ENCODE assay signal across 7 cellular contexts in the genomic region with DNA sequence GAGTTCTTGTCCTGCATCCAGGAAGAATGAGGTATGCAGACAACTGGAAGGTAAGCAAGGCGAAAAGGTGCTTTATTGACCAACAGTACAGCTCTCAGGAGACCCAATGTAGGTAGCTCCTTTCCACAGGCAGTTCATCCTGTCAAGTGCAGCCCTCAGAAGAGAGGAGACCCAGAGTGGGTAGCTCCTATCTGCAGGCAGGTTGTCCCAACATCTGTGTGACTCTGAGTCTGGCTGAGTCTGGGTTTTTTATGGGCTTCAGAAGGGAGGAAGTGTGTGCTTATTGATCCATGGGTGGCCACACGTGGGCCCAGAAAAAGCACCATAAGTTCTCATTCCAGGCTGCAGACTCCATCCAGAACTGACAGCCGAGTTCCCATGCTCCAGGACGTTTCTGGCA.
"Had no signal": no experiment of that assay in that cellular context is flagged by ENCODE, and none has a peak within 500 bp of the region (broad histone marks: within the 10 kb centered on the region; RNA-seq: fewer than 3 reads in every experiment).

No MANE protein-coding gene starts in this region.

- H3K36me3 Mint-ChIP-seq: IgD-negative memory B cell had no signal

- H3K9me3 Mint-ChIP-seq: H9, HFFc6 had no signal

- DNase-seq: H9, HCEC 1CT, HFFc6, KG1 had no signal

- ATAC-seq: GM23338, HepG2 had no signal

- H3K4me3 Mint-ChIP-seq: GM23338, H9, HFFc6, IgD-negative memory B cell had no signal

- H3K27ac Mint-ChIP-seq: GM23338, HFFc6, IgD-negative memory B cell had no signal

- H3K4me1 Mint-ChIP-seq: IgD-negative memory B cell had no signal
